Comparison of ENCODE assay signal across 1 cellular context in the genomic region with DNA sequence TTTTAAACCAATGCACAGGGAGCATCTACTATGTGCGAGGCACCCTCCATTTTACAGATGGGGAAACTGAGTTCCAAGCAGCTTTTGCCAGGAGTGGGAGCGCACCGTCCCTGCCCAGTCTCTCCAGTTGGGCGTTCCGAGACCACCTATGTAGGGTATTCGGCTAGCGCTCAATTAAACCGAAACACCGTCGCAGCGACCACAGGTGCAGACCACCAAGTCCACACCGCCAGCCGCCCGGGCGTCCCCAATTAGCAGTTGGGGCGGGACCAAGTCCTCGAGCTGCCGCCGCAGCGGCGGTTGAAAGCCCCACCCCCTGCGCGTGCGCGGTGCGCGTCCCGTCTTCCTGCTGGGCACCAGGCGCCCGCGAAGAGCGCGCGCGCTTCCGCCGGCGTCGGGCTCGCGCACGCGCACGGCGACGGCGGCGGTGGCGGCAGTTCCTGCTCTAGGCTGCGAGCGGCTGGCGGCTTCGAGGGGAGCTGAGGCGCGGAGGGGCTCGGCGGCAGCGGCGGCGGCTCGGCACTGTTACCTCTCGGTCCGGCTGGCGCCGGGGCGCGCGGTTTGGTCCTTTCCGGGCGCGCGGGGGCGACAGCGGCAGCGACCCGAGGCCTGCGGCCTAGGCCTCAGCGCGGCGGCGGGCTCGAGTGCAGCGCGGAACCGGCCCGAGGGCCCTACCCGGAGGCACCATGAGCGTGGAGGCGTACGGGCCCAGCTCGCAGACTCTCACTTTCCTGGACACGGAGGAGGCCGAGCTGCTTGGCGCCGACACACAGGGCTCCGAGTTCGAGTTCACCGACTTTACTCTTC.
A peak's percentile ranks its signal among the peaks of the same experiment; 100 is the strongest.
TF ChIP-seq lines count a peak whose summit lies in the region.

A gene (plus strand): TSS at position 436 of the 807 bp plus-strand sequence. CDS start 251 bp downstream, at position 687.

TF ChIP-seq in HepG2, 621 proteins besides CTCF, POLR2A, EP300 and RAD21 (continued from another document and continues in another):
- TF ChIP-seq, protein P1, sequence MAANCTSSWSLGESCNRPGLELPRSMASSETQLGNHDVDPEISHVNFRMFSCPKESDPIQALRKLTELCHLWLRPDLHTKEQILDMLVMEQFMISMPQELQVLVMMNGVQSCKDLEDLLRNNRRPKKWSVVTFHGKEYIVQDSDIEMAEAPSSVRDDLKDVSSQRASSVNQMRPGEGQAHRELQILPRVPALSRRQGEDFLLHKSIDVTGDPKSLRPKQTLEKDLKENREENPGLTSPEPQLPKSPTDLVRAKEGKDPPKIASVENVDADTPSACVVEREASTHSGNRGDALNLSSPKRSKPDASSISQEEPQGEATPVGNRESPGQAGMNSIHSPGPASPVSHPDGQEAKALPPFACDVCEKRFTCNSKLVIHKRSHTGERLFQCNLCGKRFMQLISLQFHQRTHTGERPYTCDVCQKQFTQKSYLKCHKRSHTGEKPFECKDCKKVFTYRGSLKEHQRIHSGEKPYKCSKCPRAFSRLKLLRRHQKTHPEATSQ (CRISPR knock-in tag; IDR thresholded peaks at IDR 0.05; ENCODE audit: borderline replicate concordance), result no peak
- peak; percentile 42; the same call in 1 of the 3 replicates for TF ChIP-seq MXI1 (IDR thresholded peaks at IDR 0.05; ENCODE audit: borderline replicate concordance, low read depth, low read length)
- TF ChIP-seq ZNF383 (CRISPR knock-in tag; IDR thresholded peaks at IDR 0.05; ENCODE audit: borderline replicate concordance), result no peak
- TF ChIP-seq NFRKB (IDR thresholded peaks at IDR 0.05), result no peak
- no peak for TF ChIP-seq NRL (CRISPR knock-in tag; IDR thresholded peaks at IDR 0.05; ENCODE audit: borderline replicate concordance)
- TF ChIP-seq ZNF75D (CRISPR knock-in tag; IDR thresholded peaks at IDR 0.05; ENCODE audit: borderline replicate concordance), result no peak
- TF ChIP-seq HDAC1 (CRISPR knock-in tag; IDR thresholded peaks at IDR 0.05), result peak; percentile 41; the same call in 1 of the 2 replicates
- no peak for TF ChIP-seq TEAD3 (CRISPR knock-in tag; optimal IDR thresholded peaks at IDR 0.05; ENCODE audit: borderline replicate concordance)
- no peak for TF ChIP-seq ZNF224 (CRISPR knock-in tag; IDR thresholded peaks at IDR 0.05)
- no peak for TF ChIP-seq TBX3 (IDR thresholded peaks at IDR 0.05; ENCODE audit: borderline replicate concordance)
- TF ChIP-seq ELF1 (CRISPR knock-in tag; IDR thresholded peaks at IDR 0.05), result no peak
- no peak for TF ChIP-seq ZNF7 (CRISPR knock-in tag; IDR thresholded peaks at IDR 0.05)
- TF ChIP-seq FOXK1 (CRISPR knock-in tag; IDR thresholded peaks at IDR 0.05; ENCODE audit: borderline replicate concordance, low read depth), result no peak
- TF ChIP-seq ZNF678 (CRISPR knock-in tag; IDR thresholded peaks at IDR 0.05), result peak; percentile 71; the same call in 1 of the 2 replicates
- no peak for TF ChIP-seq ZNF331 (CRISPR knock-in tag; IDR thresholded peaks at IDR 0.05)
- TF ChIP-seq ZNF670 (CRISPR knock-in tag; IDR thresholded peaks at IDR 0.05; ENCODE audit: borderline replicate concordance), result no peak
- peak; percentile 80 for TF ChIP-seq PHF8 (CRISPR knock-in tag; IDR thresholded peaks at IDR 0.05)
- TF ChIP-seq, protein P2, sequence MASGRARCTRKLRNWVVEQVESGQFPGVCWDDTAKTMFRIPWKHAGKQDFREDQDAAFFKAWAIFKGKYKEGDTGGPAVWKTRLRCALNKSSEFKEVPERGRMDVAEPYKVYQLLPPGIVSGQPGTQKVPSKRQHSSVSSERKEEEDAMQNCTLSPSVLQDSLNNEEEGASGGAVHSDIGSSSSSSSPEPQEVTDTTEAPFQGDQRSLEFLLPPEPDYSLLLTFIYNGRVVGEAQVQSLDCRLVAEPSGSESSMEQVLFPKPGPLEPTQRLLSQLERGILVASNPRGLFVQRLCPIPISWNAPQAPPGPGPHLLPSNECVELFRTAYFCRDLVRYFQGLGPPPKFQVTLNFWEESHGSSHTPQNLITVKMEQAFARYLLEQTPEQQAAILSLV (CRISPR knock-in tag; IDR thresholded peaks at IDR 0.05; ENCODE audit: borderline replicate concordance), result no peak; the same call in 1 of the 2 replicates
- no peak for TF ChIP-seq NR2F2 (IDR thresholded peaks at IDR 0.05; ENCODE audit: borderline replicate concordance, low read depth)
- TF ChIP-seq, protein P3, sequence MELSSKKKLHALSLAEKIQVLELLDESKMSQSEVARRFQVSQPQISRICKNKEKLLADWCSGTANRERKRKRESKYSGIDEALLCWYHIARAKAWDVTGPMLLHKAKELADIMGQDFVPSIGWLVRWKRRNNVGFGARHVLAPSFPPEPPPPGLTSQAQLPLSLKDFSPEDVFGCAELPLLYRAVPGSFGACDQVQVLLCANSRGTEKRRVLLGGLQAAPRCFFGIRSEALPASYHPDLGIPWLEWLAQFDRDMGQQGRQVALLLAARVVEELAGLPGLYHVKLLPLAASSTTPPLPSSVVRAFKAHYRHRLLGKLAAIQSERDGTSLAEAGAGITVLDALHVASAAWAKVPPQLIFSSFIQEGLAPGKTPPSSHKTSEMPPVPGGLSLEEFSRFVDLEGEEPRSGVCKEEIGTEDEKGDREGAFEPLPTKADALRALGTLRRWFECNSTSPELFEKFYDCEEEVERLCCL (CRISPR knock-in tag; IDR thresholded peaks at IDR 0.05; ENCODE audit: borderline replicate concordance), result no peak
- no peak for TF ChIP-seq NFE2 (CRISPR knock-in tag; IDR thresholded peaks at IDR 0.05)
- TF ChIP-seq, protein P4, sequence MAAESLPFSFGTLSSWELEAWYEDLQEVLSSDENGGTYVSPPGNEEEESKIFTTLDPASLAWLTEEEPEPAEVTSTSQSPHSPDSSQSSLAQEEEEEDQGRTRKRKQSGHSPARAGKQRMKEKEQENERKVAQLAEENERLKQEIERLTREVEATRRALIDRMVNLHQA (CRISPR knock-in tag; IDR thresholded peaks at IDR 0.05), result no peak
- TF ChIP-seq ZFAT (CRISPR knock-in tag; conservative IDR thresholded peaks at IDR 0.05), result no peak
- peak; percentile 67; the same call in 1 of the 2 replicates for TF ChIP-seq ZNF225 (CRISPR knock-in tag; IDR thresholded peaks at IDR 0.05)
- TF ChIP-seq, protein P5, sequence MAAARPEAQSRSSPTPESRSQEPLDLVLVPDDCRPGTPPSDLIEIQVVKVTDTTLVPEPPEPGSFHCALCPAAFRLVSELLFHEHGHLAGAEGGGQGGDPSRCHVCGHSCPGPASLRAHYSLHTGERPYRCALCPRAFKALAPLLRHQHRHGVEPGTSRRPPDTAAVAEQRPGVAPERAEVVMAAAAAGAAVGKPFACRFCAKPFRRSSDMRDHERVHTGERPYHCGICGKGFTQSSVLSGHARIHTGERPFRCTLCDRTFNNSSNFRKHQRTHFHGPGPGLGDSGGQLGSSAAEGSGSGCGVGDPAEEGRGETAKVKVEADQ (CRISPR knock-in tag; IDR thresholded peaks at IDR 0.05; ENCODE audit: borderline replicate concordance), result peak; percentile 83; the same call in 1 of the 2 replicates
- no peak for TF ChIP-seq ELF4 (CRISPR knock-in tag; IDR thresholded peaks at IDR 0.05; ENCODE audit: borderline replicate concordance)
- TF ChIP-seq ZNF792 (CRISPR knock-in tag; IDR thresholded peaks at IDR 0.05), result no peak
- no peak for TF ChIP-seq ISX (CRISPR knock-in tag; conservative IDR thresholded peaks at IDR 0.05)
- TF ChIP-seq, protein P6, sequence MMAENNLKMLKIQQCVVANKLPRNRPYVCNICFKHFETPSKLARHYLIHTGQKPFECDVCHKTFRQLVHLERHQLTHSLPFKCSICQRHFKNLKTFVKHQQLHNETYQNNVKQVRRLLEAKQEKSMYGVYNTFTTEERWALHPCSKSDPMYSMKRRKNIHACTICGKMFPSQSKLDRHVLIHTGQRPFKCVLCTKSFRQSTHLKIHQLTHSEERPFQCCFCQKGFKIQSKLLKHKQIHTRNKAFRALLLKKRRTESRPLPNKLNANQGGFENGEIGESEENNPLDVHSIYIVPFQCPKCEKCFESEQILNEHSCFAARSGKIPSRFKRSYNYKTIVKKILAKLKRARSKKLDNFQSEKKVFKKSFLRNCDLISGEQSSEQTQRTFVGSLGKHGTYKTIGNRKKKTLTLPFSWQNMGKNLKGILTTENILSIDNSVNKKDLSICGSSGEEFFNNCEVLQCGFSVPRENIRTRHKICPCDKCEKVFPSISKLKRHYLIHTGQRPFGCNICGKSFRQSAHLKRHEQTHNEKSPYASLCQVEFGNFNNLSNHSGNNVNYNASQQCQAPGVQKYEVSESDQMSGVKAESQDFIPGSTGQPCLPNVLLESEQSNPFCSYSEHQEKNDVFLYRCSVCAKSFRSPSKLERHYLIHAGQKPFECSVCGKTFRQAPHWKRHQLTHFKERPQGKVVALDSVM (CRISPR knock-in tag; IDR thresholded peaks at IDR 0.05), result peak; percentile 62; the same call in 1 of the 2 replicates
- TF ChIP-seq, protein P7, sequence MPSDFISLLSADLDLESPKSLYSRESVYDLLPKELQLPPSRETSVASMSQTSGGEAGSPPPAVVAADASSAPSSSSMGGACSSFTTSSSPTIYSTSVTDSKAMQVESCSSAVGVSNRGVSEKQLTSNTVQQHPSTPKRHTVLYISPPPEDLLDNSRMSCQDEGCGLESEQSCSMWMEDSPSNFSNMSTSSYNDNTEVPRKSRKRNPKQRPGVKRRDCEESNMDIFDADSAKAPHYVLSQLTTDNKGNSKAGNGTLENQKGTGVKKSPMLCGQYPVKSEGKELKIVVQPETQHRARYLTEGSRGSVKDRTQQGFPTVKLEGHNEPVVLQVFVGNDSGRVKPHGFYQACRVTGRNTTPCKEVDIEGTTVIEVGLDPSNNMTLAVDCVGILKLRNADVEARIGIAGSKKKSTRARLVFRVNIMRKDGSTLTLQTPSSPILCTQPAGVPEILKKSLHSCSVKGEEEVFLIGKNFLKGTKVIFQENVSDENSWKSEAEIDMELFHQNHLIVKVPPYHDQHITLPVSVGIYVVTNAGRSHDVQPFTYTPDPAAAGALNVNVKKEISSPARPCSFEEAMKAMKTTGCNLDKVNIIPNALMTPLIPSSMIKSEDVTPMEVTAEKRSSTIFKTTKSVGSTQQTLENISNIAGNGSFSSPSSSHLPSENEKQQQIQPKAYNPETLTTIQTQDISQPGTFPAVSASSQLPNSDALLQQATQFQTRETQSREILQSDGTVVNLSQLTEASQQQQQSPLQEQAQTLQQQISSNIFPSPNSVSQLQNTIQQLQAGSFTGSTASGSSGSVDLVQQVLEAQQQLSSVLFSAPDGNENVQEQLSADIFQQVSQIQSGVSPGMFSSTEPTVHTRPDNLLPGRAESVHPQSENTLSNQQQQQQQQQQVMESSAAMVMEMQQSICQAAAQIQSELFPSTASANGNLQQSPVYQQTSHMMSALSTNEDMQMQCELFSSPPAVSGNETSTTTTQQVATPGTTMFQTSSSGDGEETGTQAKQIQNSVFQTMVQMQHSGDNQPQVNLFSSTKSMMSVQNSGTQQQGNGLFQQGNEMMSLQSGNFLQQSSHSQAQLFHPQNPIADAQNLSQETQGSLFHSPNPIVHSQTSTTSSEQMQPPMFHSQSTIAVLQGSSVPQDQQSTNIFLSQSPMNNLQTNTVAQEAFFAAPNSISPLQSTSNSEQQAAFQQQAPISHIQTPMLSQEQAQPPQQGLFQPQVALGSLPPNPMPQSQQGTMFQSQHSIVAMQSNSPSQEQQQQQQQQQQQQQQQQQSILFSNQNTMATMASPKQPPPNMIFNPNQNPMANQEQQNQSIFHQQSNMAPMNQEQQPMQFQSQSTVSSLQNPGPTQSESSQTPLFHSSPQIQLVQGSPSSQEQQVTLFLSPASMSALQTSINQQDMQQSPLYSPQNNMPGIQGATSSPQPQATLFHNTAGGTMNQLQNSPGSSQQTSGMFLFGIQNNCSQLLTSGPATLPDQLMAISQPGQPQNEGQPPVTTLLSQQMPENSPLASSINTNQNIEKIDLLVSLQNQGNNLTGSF (CRISPR knock-in tag; IDR thresholded peaks at IDR 0.05), result 0 out of 2 replicates have a peak, but pooled peaks have one; percentile 64
- TF ChIP-seq, protein P8, sequence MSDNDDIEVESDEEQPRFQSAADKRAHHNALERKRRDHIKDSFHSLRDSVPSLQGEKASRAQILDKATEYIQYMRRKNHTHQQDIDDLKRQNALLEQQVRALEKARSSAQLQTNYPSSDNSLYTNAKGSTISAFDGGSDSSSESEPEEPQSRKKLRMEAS (IDR thresholded peaks at IDR 0.05), result peak; percentile 70
- TF ChIP-seq RBFOX2 (IDR thresholded peaks at IDR 0.05; ENCODE audit: low read depth, low read length), result peak; percentile 93
- peak; percentile 65 for TF ChIP-seq RNF2 (conservative IDR thresholded peaks at IDR 0.05; ENCODE audit: low read depth)
- TF ChIP-seq, protein P9, sequence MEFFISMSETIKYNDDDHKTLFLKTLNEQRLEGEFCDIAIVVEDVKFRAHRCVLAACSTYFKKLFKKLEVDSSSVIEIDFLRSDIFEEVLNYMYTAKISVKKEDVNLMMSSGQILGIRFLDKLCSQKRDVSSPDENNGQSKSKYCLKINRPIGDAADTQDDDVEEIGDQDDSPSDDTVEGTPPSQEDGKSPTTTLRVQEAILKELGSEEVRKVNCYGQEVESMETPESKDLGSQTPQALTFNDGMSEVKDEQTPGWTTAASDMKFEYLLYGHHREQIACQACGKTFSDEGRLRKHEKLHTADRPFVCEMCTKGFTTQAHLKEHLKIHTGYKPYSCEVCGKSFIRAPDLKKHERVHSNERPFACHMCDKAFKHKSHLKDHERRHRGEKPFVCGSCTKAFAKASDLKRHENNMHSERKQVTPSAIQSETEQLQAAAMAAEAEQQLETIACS (CRISPR knock-in tag; IDR thresholded peaks at IDR 0.05), result peak; percentile 98
- TF ChIP-seq ZSCAN22 (CRISPR knock-in tag; IDR thresholded peaks at IDR 0.05), result no peak
- TF ChIP-seq LCORL (IDR thresholded peaks at IDR 0.05), result no peak
- TF ChIP-seq LCORL (CRISPR knock-in tag; IDR thresholded peaks at IDR 0.05), result 0 out of 2 replicates have a peak, but pooled peaks have one; percentile 47
- TF ChIP-seq U2AF2 (IDR thresholded peaks at IDR 0.05; ENCODE audit: low read depth, low read length), result no peak
- TF ChIP-seq JUND (CRISPR knock-in tag; IDR thresholded peaks at IDR 0.05), result no peak
- no peak for TF ChIP-seq ZNF496 (CRISPR knock-in tag; IDR thresholded peaks at IDR 0.05; ENCODE audit: insufficient replicate concordance)
- no peak for TF ChIP-seq TCF7L2 (IDR thresholded peaks at IDR 0.05; ENCODE audit: low read depth, low read length)
- no peak for TF ChIP-seq SCMH1 (CRISPR knock-in tag; IDR thresholded peaks at IDR 0.05; ENCODE audit: borderline replicate concordance)
- TF ChIP-seq GATA4 (IDR thresholded peaks at IDR 0.05; ENCODE audit: borderline replicate concordance, low read depth), result no peak
- peak; percentile 40 for TF ChIP-seq ZNF772 (CRISPR knock-in tag; IDR thresholded peaks at IDR 0.05)
- TF ChIP-seq ZBTB38 (CRISPR knock-in tag; IDR thresholded peaks at IDR 0.05), result no peak; the same call in none of the 2 replicates
